Comparison of ENCODE assay signal across 13 cellular contexts in the genomic region with DNA sequence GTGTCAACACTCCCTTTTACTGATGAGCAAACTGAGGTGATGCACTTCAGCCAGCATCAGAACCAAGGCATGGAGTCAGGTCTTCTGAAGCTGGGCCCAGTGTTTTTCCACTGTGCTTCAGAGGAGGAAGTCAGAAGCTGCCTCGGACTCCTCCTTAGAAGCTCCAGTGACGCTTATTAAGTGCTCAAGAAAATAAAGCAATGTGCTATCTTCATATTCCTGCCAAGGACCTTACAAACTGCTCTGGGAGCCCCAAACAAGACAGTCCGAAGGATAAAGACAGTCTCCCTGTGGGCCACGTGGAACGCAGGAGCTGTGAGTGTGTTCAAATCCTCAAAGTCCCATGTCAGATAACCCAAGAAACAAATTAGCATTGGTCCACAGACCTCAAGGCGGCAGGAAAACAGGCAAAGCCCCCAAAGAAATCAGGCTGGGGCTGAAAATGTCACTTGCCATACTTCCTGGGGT. TPM values are rescaled to one million over a fixed set of nuclear protein-coding genes. Genes with fewer than 3 reads are reported as not detected.
DNase-seq lines count a peak whose midpoint lies in the region; ATAC-seq and TF ChIP-seq lines count a peak whose summit lies in the region.
"Had no signal": no experiment of that assay in that cellular context is flagged by ENCODE, and none has a peak within 500 bp of the region (broad histone marks: within the 10 kb centered on the region; RNA-seq: fewer than 3 reads in every experiment).

No MANE protein-coding gene starts in this region.

- H3K4me3 Mint-ChIP-seq in CD14-positive monocyte = peak overlapping the region in 1 of 2 donors; percentile 69
- H3K4me3 Mint-ChIP-seq in stimulated activated memory B cell treated with anti-CD40 and anti-IgM and Interleukin-4, amounts not matched to agents 10 μg/mL and 1 μg/mL and 100 μg/mL, for 72 hours = no peak overlapping the region
- H3K4me3 Mint-ChIP-seq: activated naive CD4-positive, alpha-beta T cell treated with anti-CD3 and anti-CD28 coated beads, Interleukin-2, amount 50 U/mL, for 24 hours had no signal

- ATAC-seq in right cardiac atrium = peak in 1 of 2 donors; percentile 9
- no peak for ATAC-seq in GM18498 (IDR thresholded peaks at IDR 0.05; ENCODE audit: unreplicated experiment)
- no peak for ATAC-seq in HG03457 (IDR thresholded peaks at IDR 0.05; ENCODE audit: unreplicated experiment)
- ATAC-seq in GM21526 (IDR thresholded peaks at IDR 0.05; ENCODE audit: low FRiP score, unreplicated experiment) = no peak
- ATAC-seq in stimulated activated memory B cell treated with anti-CD40 and anti-IgM and Interleukin-4, amounts not matched to agents 10 μg/mL and 1 μg/mL and 100 μg/mL, for 72 hours = no peak

- H3K9me3 Mint-ChIP-seq in CD14-positive monocyte = peaks cover 0 to 11% (median 0%) of the 10 kb centered on the region in 7 donors
- no peaks in the 10 kb centered on the region for H3K9me3 Mint-ChIP-seq in stimulated activated memory B cell treated with anti-CD40 and anti-IgM and Interleukin-4, amounts not matched to agents 10 μg/mL and 1 μg/mL and 100 μg/mL, for 72 hours
- H3K9me3 Mint-ChIP-seq: activated naive CD4-positive, alpha-beta T cell treated with anti-CD3 and anti-CD28 coated beads, Interleukin-2, amount 50 U/mL, for 24 hours had no signal

- no peak for DNase-seq in CD14-positive monocyte (ENCODE audit: low spot score)
- peak in 1 of 3 donors; percentile 65 for DNase-seq in right cardiac atrium
- DNase-seq in spleen = no peak
- DNase-seq: posterior cingulate gyrus had no signal

- peaks cover 55% of the 10 kb centered on the region for H3K4me1 Mint-ChIP-seq in CD14-positive monocyte
- peaks cover 28% of the 10 kb centered on the region for H3K4me1 Mint-ChIP-seq in stimulated activated memory B cell treated with anti-CD40 and anti-IgM and Interleukin-4, amounts not matched to agents 10 μg/mL and 1 μg/mL and 100 μg/mL, for 72 hours

- no peak overlapping the region for H3K4me3 ChIP-seq in right cardiac atrium (ENCODE audit: low read length)
- no peak overlapping the region for H3K4me3 ChIP-seq in spleen
- H3K4me3 ChIP-seq: lung had no signal

- peak overlapping the region; percentile 3 for H3K27ac ChIP-seq in angular gyrus (ENCODE audit: low read depth, low read length)
- H3K27ac ChIP-seq in right cardiac atrium (ENCODE audit: low read length) = peak overlapping the region; percentile 53
- H3K27ac ChIP-seq in spleen = peak overlapping the region in 5 of 8 donors; percentile 29 to 82 (median 50)
- H3K27ac ChIP-seq: C4-2B, KMS-11 had no signal

- peak overlapping the region in 6 of 7 donors; percentile 11 to 90 (median 76) for H3K27ac Mint-ChIP-seq in CD14-positive monocyte
- H3K27ac Mint-ChIP-seq in stimulated activated memory B cell treated with anti-CD40 and anti-IgM and Interleukin-4, amounts not matched to agents 10 μg/mL and 1 μg/mL and 100 μg/mL, for 72 hours = no peak overlapping the region
- H3K27ac Mint-ChIP-seq: activated naive CD4-positive, alpha-beta T cell treated with anti-CD3 and anti-CD28 coated beads, Interleukin-2, amount 50 U/mL, for 24 hours had no signal

- peaks cover 13% of the 10 kb centered on the region for H3K4me1 ChIP-seq in right cardiac atrium (ENCODE audit: control insufficient read depth, insufficient read depth, low read length)
- peaks cover 11 to 80% (median 56%) of the 10 kb centered on the region in 6 donors for H3K4me1 ChIP-seq in spleen

- H3K27me3 ChIP-seq in right cardiac atrium (ENCODE audit: control insufficient read depth, insufficient read depth) (no peaks in the 10 kb centered on the region), spleen (replicated peaks in 1 of 7) (peaks cover 0 to 55% (median 24%) of the 10 kb centered on the region in 7 donors)

- H3K36me3 ChIP-seq in spleen = peaks cover 0 to 10% (median 0%) of the 10 kb centered on the region in 6 donors

- no peak for TF ChIP-seq CTCF in CD14-positive monocyte (IDR thresholded peaks at IDR 0.05)
- no peak for TF ChIP-seq CTCF in spleen (IDR thresholded peaks at IDR 0.05 in 8 of 11, conservative IDR thresholded peaks at IDR 0.05 in 3 of 11)

- H3K9me3 ChIP-seq in right cardiac atrium (ENCODE audit: control insufficient read depth, low read length) (no peaks in the 10 kb centered on the region), spleen (no peaks in the 10 kb centered on the region)

- peaks cover 24 to 38% (median 32%) of the 10 kb centered on the region in 3 donors for H3K27me3 Mint-ChIP-seq in CD14-positive monocyte (ENCODE audit: low read depth in 3 of 3)
- H3K27me3 Mint-ChIP-seq in stimulated activated memory B cell treated with anti-CD40 and anti-IgM and Interleukin-4, amounts not matched to agents 10 μg/mL and 1 μg/mL and 100 μg/mL, for 72 hours = peaks cover 46% of the 10 kb centered on the region

- intact Hi-C loops in CD14-positive monocyte (cut with micrococcal nuclease) (no loop called here), right cardiac atrium (cut with DNase I) (loop anchor here in 1 of 4 donors (10.0 kb wide), 1 partner anchor 269 kb away; no protein-coding TSS in a partner anchor), spleen (cut with DNase I; ENCODE audit: low total_unique reads) (no loop called here)

- H3K36me3 Mint-ChIP-seq in CD14-positive monocyte = peaks cover 14 to 22% of the 10 kb centered on the region in 2 donors
- peaks cover 14% of the 10 kb centered on the region for H3K36me3 Mint-ChIP-seq in stimulated activated memory B cell treated with anti-CD40 and anti-IgM and Interleukin-4, amounts not matched to agents 10 μg/mL and 1 μg/mL and 100 μg/mL, for 72 hours

- TF ChIP-seq POLR2A in spleen (IDR thresholded peaks at IDR 0.05) = no peak

- 64% methylated on average over 6 of the region's 6 CpGs for WGBS in right cardiac atrium
- WGBS in spleen, 5 donors = 67 to 75% (median 71%) methylated on average over 6 of the region's 6 CpGs

RNA-seq across cellular contexts. Expression of gene NAV1, which starts 3.1 kb away (rescaled TPM):
- under 1 TPM; 0.37 to 0.89 TPM for polyA plus RNA-seq in CD14-positive monocyte
- 10 to 100 TPM; 13.3 to 29.1 (median 20.6) TPM for total RNA-seq in right cardiac atrium
- polyA plus RNA-seq in right cardiac atrium = 8.0 TPM
- total RNA-seq in spleen = 10 to 100 TPM; 15.7 to 37.2 (median 27.4) TPM
- 1 to 10 TPM; 1.1 to 3.5 (median 1.2) TPM for polyA plus RNA-seq in spleen

RNA-seq across cellular contexts. Expression of gene CSRP1, which starts 28.9 kb away (rescaled TPM):
- polyA plus RNA-seq in CD14-positive monocyte (100 to 1,000 TPM in 1 of 2 donors, 10 to 100 TPM in 1; 98.8 to 111 TPM), right cardiac atrium (121 TPM), spleen (100 to 1,000 TPM in 2 of 3 donors, 10 to 100 TPM in 1; 67.1 to 180 (median 108) TPM)
- total RNA-seq in right cardiac atrium (100 to 1,000 TPM in 3 of 4 donors, 10 to 100 TPM in 1; 97.2 to 343 (median 132) TPM), spleen (100 to 1,000 TPM; 115 to 360 (median 188) TPM)

Comparison
In these comparisons a context has a peak if more than half of its experiments do, and no peak if none do; other contexts are left out.
1. H3K27ac ChIP-seq: peak in every context shown above with its lines; median percentile 53 in right cardiac atrium; 50 in spleen; 3 in angular gyrus.